20 cellular contexts compared by ENCODE assay signal in the genomic region with DNA sequence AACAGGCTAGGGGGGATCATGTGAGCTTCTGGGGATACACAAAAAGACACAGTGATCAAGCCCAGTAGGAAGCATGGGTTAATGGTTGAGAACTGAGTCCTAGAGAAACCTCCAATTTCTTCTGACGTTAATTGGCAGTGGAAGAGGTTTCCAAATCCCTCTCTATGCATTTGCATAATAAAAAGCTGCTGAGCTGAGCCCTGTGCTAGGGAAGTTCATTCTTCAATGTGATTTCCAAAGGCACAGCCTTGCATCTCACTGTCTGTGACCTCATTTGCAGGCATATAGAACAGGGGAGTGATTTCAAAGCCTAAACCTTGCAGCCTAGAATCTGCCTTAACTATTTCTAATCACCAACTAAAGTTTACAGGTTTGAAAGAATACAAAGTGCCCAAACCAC. TPM values are rescaled to one million over a fixed set of nuclear protein-coding genes. Genes with fewer than 3 reads are reported as not detected.
DNase-seq lines count a peak whose midpoint lies in the region; ATAC-seq and TF ChIP-seq lines count a peak whose summit lies in the region.
"Had no signal": no experiment of that assay in that cellular context is flagged by ENCODE, and none has a peak within 500 bp of the region (broad histone marks: within the 10 kb centered on the region; RNA-seq: fewer than 3 reads in every experiment).

No MANE protein-coding gene starts in this region.

- ATAC-seq in GM18511 (IDR thresholded peaks at IDR 0.05; ENCODE audit: unreplicated experiment) = no peak

- H3K27me3 ChIP-seq in esophagus squamous epithelium = peaks cover 0 to 13% (median 0%) of the 10 kb centered on the region in 4 donors
- H3K27me3 ChIP-seq: MG63 had no signal

- H3K4me1 ChIP-seq in esophagus squamous epithelium = peaks cover 0 to 9% (median 0%) of the 10 kb centered on the region in 3 donors

- H3K9me3 ChIP-seq in esophagus squamous epithelium = no peaks in the 10 kb centered on the region
- H3K9me3 ChIP-seq: SK-N-SH had no signal

- TF ChIP-seq CTCF in VCaP (conservative IDR thresholded peaks at IDR 0.05) (no peak), esophagus squamous epithelium (IDR thresholded peaks at IDR 0.05) (no peak)

- H3K27ac ChIP-seq in VCaP = peak overlapping the region; percentile 97
- H3K27ac ChIP-seq in esophagus squamous epithelium = no peak overlapping the region

- 14 to 31% methylated on average over 1 of the region's 1 CpG for WGBS in esophagus squamous epithelium, 2 donors

- no peak for TF ChIP-seq POLR2A in esophagus squamous epithelium (IDR thresholded peaks at IDR 0.05)

- DNase-seq in DMS 273 (lab: John Stamatoyannopoulos, UW; ENCODE audit: unreplicated experiment) = peak; percentile 36
- DNase-seq in DMS 273 treated with DMSO at 0.1 percent for 48 hours (lab: John Stamatoyannopoulos, UW) = no peak
- DNase-seq in DMS79 treated with DMSO at 0.1 percent for 48 hours (lab: John Stamatoyannopoulos, UW) = peak; percentile 17
- DNase-seq in midbrain (lab: John Stamatoyannopoulos, UW) = peak; percentile 15
- no peak for DNase-seq in DMS53 (lab: John Stamatoyannopoulos, UW)
- no peak for DNase-seq in esophagus squamous epithelium (lab: John Stamatoyannopoulos, UW)
- DNase-seq: 8988T; ACHN; CD4-positive, alpha-beta T cell; DND-41; H7; KBM-7; MG63; NCI-H2029; NCI-H2227 treated with DMSO at 0.1 percent for 48 hours; PC-3; SK-N-SH; SW 1271 had no signal

- intact Hi-C loops in esophagus squamous epithelium (cut with DNase I) = no loop called here

- H3K36me3 ChIP-seq in esophagus squamous epithelium = no peaks in the 10 kb centered on the region
- H3K36me3 ChIP-seq: MG63 had no signal

- H3K4me3 ChIP-seq in esophagus squamous epithelium = no peak overlapping the region
- H3K4me3 ChIP-seq: MG63 had no signal

RNA-seq across cellular contexts. Expression of a gene that starts 0.8 kb away (rescaled TPM):
- under 1 TPM in 3 of 4 donors, not detected in 1; 0.19 to 0.91 (median 0.22) TPM for total RNA-seq in esophagus squamous epithelium
- total RNA-seq: CD4-positive, alpha-beta T cell had no signal

Comparison
In these comparisons a context has a peak if more than half of its experiments do, and no peak if none do; other contexts are left out.
1. DNase-seq: peak in DMS 273 (single experiment), DMS79 treated with DMSO at 0.1 percent for 48 hours (single experiment) and midbrain (single experiment); none in DMS 273 treated with DMSO at 0.1 percent for 48 hours (single experiment), DMS53 (single experiment) and esophagus squamous epithelium (single experiment).